10 cellular contexts compared by ENCODE assay signal in the genomic region with DNA sequence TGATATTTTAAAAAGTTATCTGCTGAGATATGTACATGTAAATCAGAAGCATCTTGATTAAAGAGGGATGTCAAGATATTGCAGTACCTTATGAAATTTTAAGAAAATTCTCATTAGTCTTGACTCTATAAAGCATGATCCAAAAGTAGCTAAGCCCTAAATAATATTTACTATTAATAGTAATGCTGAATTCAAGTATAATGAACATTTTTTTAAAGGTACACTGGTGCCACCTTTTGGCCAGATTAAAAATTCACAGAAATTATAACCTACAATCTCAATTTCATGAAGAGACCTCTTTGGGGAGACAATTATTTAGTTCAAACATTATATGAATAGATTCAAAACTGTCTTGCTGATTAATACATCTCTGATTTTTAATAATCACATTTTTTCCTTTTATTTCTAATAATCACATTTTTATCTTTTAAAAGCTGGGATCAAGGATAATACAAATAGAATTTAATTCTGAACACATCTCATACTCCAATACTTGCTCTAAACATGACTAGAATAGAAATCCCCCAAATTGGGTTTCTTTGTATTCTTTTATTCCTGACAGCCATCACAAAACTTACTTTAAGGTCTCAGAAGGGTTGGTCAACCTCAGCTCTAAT. TPM values are rescaled to one million over a fixed set of nuclear protein-coding genes. Genes with fewer than 3 reads are reported as not detected.
DNase-seq lines count a peak whose midpoint lies in the region; ATAC-seq, FAIRE-seq and TF ChIP-seq lines count a peak whose summit lies in the region.
"Had no signal": no experiment of that assay in that cellular context is flagged by ENCODE, and none has a peak within 500 bp of the region (broad histone marks: within the 10 kb centered on the region; RNA-seq: fewer than 3 reads in every experiment).

No MANE protein-coding gene starts in this region.

- DNase-seq in AG09319 (ENCODE audit: extremely low read depth, low read depth) (no peak), GM18507 (ENCODE audit: extremely low spot score, insufficient read length, low read depth) (no peak), adrenal gland (no peak), left lobe of liver (ENCODE audit: low spot score) (no peak), COR-L47 (lab: John Stamatoyannopoulos, UW) (no peak), NCI-H1436 (lab: John Stamatoyannopoulos, UW) (no peak)
- no peak for DNase-seq in activated naive CD4-positive, alpha-beta T cell treated with anti-CD3 and anti-CD28 coated beads, Interleukin-2, amount 10 ng/mL, durations not matched to agents 7 days and 5 days
- DNase-seq: RPMI8226 had no signal

- no peaks in the 10 kb centered on the region for H3K4me1 Mint-ChIP-seq in activated naive CD4-positive, alpha-beta T cell treated with anti-CD3 and anti-CD28 coated beads, Interleukin-2, amount 10 ng/mL, durations not matched to agents 7 days and 5 days

- intact Hi-C loops in adrenal gland (cut with DNase I): loop anchor here in 1 of 2 donors (10.0 kb wide), 1 partner anchor 54 kb away; no protein-coding TSS in a partner anchor

- ATAC-seq in left lobe of liver (peak; percentile 57), GM21529 (IDR thresholded peaks at IDR 0.05; ENCODE audit: unreplicated experiment) (no peak)

- H3K4me1 ChIP-seq in adrenal gland (replicated peaks in 1 of 2): no peaks in the 10 kb centered on the region

- no peaks in the 10 kb centered on the region for H3K9me3 ChIP-seq in adrenal gland (replicated peaks in 1 of 3)

- CTCF ChIA-PET in activated naive CD4-positive, alpha-beta T cell treated with anti-CD3 and anti-CD28 coated beads, Interleukin-2, amount 10 ng/mL, durations not matched to agents 7 days and 5 days (lab: Charles Lee): interaction anchor here (0.7 to 4.8 kb wide), 14 partner anchors 9 to 136 kb away, joined by 3 to 36 read pairs (median 5); no protein-coding TSS in a partner anchor

- H3K27me3 Mint-ChIP-seq in activated naive CD4-positive, alpha-beta T cell treated with anti-CD3 and anti-CD28 coated beads, Interleukin-2, amount 10 ng/mL, durations not matched to agents 7 days and 5 days: no peaks in the 10 kb centered on the region

- TF ChIP-seq POLR2A in adrenal gland (IDR thresholded peaks at IDR 0.05): no peak

- H3K27ac Mint-ChIP-seq in activated naive CD4-positive, alpha-beta T cell treated with anti-CD3 and anti-CD28 coated beads, Interleukin-2, amount 10 ng/mL, durations not matched to agents 7 days and 5 days: no peak overlapping the region

- TF ChIP-seq CTCF in AG09319 (IDR thresholded peaks at IDR 0.05; ENCODE audit: low read depth, low read length) (peak; percentile 25; the same call in 1 of the 2 replicates), adrenal gland (IDR thresholded peaks at IDR 0.05) (peak in 5 of 6 experiments; percentile 23 to 61 (median 58))

- no peak overlapping the region for H3K4me3 ChIP-seq in adrenal gland

- no peak overlapping the region for H3K4me3 Mint-ChIP-seq in activated naive CD4-positive, alpha-beta T cell treated with anti-CD3 and anti-CD28 coated beads, Interleukin-2, amount 10 ng/mL, durations not matched to agents 7 days and 5 days

- peaks cover 13% of the 10 kb centered on the region for H3K36me3 Mint-ChIP-seq in activated naive CD4-positive, alpha-beta T cell treated with anti-CD3 and anti-CD28 coated beads, Interleukin-2, amount 10 ng/mL, durations not matched to agents 7 days and 5 days

- peak; percentile 62 for FAIRE-seq in GM18507 (lab: Jason Lieb, UNC)

- no peaks in the 10 kb centered on the region for H3K27me3 ChIP-seq in adrenal gland

- H3K36me3 ChIP-seq in adrenal gland (replicated peaks in 1 of 2): no peaks in the 10 kb centered on the region

- no peaks in the 10 kb centered on the region for H3K9me3 Mint-ChIP-seq in activated naive CD4-positive, alpha-beta T cell treated with anti-CD3 and anti-CD28 coated beads, Interleukin-2, amount 10 ng/mL, durations not matched to agents 7 days and 5 days

- no peak overlapping the region for H3K27ac ChIP-seq in adrenal gland
- H3K27ac ChIP-seq: epithelial cell of prostate had no signal

RNA-seq across cellular contexts. Expression of gene AKAP5, which starts 13.4 kb away (rescaled TPM):
- under 1 TPM; 0.06 to 0.74 (median 0.26) TPM for total RNA-seq in adrenal gland
- polyA plus RNA-seq in adrenal gland: under 1 TPM; 0.10 to 0.38 (median 0.16) TPM
- 0.45 TPM for total RNA-seq in left lobe of liver

RNA-seq across cellular contexts. Expression of gene ZBTB25, which starts 24.9 kb away (rescaled TPM):
- 10 to 100 TPM in 6 of 8 donors, 1 to 10 TPM in 2; 4.4 to 17.2 (median 13.0) TPM for total RNA-seq in adrenal gland
- 10 to 100 TPM in 1 of 3 donors, 1 to 10 TPM in 2; 5.7 to 11.6 (median 9.5) TPM for polyA plus RNA-seq in adrenal gland
- 5.7 TPM for total RNA-seq in left lobe of liver

RNA-seq across cellular contexts. Expression of gene ZBTB1, which starts 25.8 kb away (rescaled TPM):
- total RNA-seq in adrenal gland (10 to 100 TPM; 19.8 to 37.2 (median 30.9) TPM), left lobe of liver (12.1 TPM)
- polyA plus RNA-seq in adrenal gland: 10 to 100 TPM; 15.1 to 25.9 (median 19.4) TPM
